ENCODE assay signal across 2 cellular contexts in the genomic region with DNA sequence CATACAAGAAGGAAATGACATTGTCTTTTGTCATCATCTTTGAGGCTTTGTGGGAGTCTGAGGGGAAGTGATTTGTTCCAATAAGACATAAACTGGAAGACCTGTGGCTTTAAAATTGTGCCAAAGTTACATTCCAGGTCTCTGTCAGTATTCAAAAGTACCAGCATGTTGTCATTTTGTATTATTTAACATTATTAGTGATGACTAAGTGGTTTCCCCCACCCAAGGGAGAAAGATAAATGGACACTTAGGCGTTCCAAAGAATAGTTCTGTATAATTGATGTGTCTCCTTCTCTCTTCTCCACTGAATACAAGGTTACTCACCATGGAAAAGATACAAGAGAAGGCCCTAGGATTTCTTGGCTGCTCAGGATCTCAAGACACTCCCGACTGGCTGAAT.
TF ChIP-seq lines count a peak whose summit lies in the region.

No MANE protein-coding gene starts in this region.

TF ChIP-seq in HepG2, 621 proteins besides CTCF, POLR2A, EP300 and RAD21:
- TF ChIP-seq CEBPZ (IDR thresholded peaks at IDR 0.05; ENCODE audit: low read length) (no peak), MAFF (IDR thresholded peaks at IDR 0.05; ENCODE audit: low read depth, low read length) (0 out of 2 replicates have a peak, but pooled peaks have one; percentile 29), PREB (CRISPR knock-in tag; IDR thresholded peaks at IDR 0.05) (no peak)

TF ChIP-seq in SK-N-SH treated with all-trans-retinoic acid at 6 μM for 48 hours, 23 proteins besides CTCF, POLR2A, EP300 and RAD21:
- TF ChIP-seq, protein P1, sequence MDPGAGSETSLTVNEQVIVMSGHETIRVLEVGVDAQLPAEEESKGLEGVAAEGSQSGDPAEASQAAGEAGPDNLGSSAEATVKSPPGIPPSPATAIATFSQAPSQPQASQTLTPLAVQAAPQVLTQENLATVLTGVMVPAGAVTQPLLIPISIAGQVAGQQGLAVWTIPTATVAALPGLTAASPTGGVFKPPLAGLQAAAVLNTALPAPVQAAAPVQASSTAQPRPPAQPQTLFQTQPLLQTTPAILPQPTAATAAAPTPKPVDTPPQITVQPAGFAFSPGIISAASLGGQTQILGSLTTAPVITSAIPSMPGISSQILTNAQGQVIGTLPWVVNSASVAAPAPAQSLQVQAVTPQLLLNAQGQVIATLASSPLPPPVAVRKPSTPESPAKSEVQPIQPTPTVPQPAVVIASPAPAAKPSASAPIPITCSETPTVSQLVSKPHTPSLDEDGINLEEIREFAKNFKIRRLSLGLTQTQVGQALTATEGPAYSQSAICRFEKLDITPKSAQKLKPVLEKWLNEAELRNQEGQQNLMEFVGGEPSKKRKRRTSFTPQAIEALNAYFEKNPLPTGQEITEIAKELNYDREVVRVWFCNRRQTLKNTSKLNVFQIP (CRISPR knock-in tag; IDR thresholded peaks at IDR 0.05; ENCODE audit: borderline replicate concordance, low read depth), result peak; percentile 67; the same call in 1 of the 2 replicates
- no peak for TF ChIP-seq TOX (CRISPR knock-in tag; IDR thresholded peaks at IDR 0.05; ENCODE audit: borderline replicate concordance)
- TF ChIP-seq ISL1 (CRISPR knock-in tag; IDR thresholded peaks at IDR 0.05), result peak; percentile 86
- no peak for TF ChIP-seq ZNF8 (CRISPR knock-in tag; IDR thresholded peaks at IDR 0.05)
- peak; percentile 76; the same call in 1 of the 2 replicates for TF ChIP-seq PATZ1 (CRISPR knock-in tag; IDR thresholded peaks at IDR 0.05; ENCODE audit: borderline replicate concordance)
